21 cellular contexts compared by ENCODE assay signal in the genomic region with DNA sequence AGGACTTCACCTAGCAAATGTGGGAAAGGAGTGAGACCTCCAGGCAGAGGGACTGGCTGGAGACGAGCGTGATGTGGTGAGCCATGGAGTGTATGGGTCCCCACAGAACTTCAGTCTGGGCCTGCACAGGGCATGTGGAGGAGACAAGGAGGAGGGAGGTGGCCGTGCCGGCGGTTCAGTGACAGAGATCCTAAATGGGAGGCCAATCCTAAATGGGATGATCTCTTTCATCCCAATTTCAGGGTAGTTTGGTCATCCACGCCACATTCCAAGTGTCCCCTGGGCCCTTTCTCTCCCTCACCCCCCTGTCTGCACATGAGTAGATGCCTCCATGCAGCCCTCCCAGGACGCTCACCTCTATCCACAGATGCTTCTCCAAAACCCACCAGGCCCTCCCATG. TPM values are rescaled to one million over a fixed set of nuclear protein-coding genes. Genes with fewer than 3 reads are reported as not detected.
DNase-seq lines count a peak whose midpoint lies in the region; ATAC-seq, FAIRE-seq and TF ChIP-seq lines count a peak whose summit lies in the region.
"Had no signal": no experiment of that assay in that cellular context is flagged by ENCODE, and none has a peak within 500 bp of the region (broad histone marks: within the 10 kb centered on the region; RNA-seq: fewer than 3 reads in every experiment).

No MANE protein-coding gene starts in this region.

- DNase-seq in activated naive CD8-positive, alpha-beta T cell treated with anti-CD3 and anti-CD28 coated beads, Interleukin-2, amount 50 U/mL, for 24 hours = no peak
- no peak for DNase-seq in activated naive CD8-positive, alpha-beta T cell treated with anti-CD3 and anti-CD28 coated beads for 36 hours
- DNase-seq in body of pancreas (no peak), HepG2 (ENCODE audit: low spot score) (no peak), posterior vena cava (ENCODE audit: low spot score) (peak; percentile 76), COR-L47 (lab: John Stamatoyannopoulos, UW) (no peak), DMS153 (lab: John Stamatoyannopoulos, UW) (no peak), kidney glomerular epithelial cell (lab: John Stamatoyannopoulos, UW) (no peak)
- DNase-seq: AML-193; Calu3; CD8-positive, alpha-beta memory T cell; DMS 273 treated with DMSO at 0.1 percent for 48 hours; DMS79 treated with DMSO at 0.1 percent for 48 hours; EL; IMR-90 had no signal

- H3K4me3 Mint-ChIP-seq in activated naive CD8-positive, alpha-beta T cell treated with anti-CD3 and anti-CD28 coated beads, Interleukin-2, amount 50 U/mL, for 24 hours = no peak overlapping the region
- H3K4me3 Mint-ChIP-seq in activated naive CD8-positive, alpha-beta T cell treated with anti-CD3 and anti-CD28 coated beads for 36 hours = no peak overlapping the region
- H3K4me3 Mint-ChIP-seq: CD8-positive, alpha-beta memory T cell had no signal

- H2AFZ ChIP-seq in HepG2 (ENCODE audit: low read length) = no peak overlapping the region

- H3K27me3 Mint-ChIP-seq in activated naive CD8-positive, alpha-beta T cell treated with anti-CD3 and anti-CD28 coated beads, Interleukin-2, amount 50 U/mL, for 24 hours = no peaks in the 10 kb centered on the region
- peaks cover 5% of the 10 kb centered on the region for H3K27me3 Mint-ChIP-seq in activated naive CD8-positive, alpha-beta T cell treated with anti-CD3 and anti-CD28 coated beads for 36 hours

- peak; percentile 25 for ATAC-seq in activated naive CD8-positive, alpha-beta T cell treated with anti-CD3 and anti-CD28 coated beads, Interleukin-2, amount 50 U/mL, for 24 hours
- ATAC-seq in body of pancreas (no peak), HepG2 (peak; percentile 15)
- ATAC-seq: HCT116 had no signal

- H3K4me2 ChIP-seq in HepG2 (ENCODE audit: low read depth, low read length) = peak overlapping the region; percentile 75
- H3K4me2 ChIP-seq: BLaER1 had no signal

- H3K9me3 Mint-ChIP-seq in activated naive CD8-positive, alpha-beta T cell treated with anti-CD3 and anti-CD28 coated beads, Interleukin-2, amount 50 U/mL, for 24 hours = peaks cover 5% of the 10 kb centered on the region
- H3K9me3 Mint-ChIP-seq in activated naive CD8-positive, alpha-beta T cell treated with anti-CD3 and anti-CD28 coated beads for 36 hours = no peaks in the 10 kb centered on the region
- H3K9me3 Mint-ChIP-seq: CD8-positive, alpha-beta memory T cell had no signal

- no peak for FAIRE-seq in HepG2 (lab: Jason Lieb, UNC)
- FAIRE-seq: G401.6, GM12892, H54 had no signal

- in situ Hi-C loops in HepG2 (cut with HindIII; ENCODE audit: extremely low pct_ligation_motif_present, low pct_unique_long_range_greater_than_20kb) = no loop called here

- H3K27ac ChIP-seq in body of pancreas (peak overlapping the region in 3 of 4 donors; percentile 54 to 99 (median 59)), HepG2 (ENCODE audit: extremely low read length, insufficient read depth, low read length) (peak overlapping the region; percentile 86)
- H3K27ac ChIP-seq: 22Rv1, BLaER1 had no signal

- no peaks in the 10 kb centered on the region for H3K4me1 Mint-ChIP-seq in activated naive CD8-positive, alpha-beta T cell treated with anti-CD3 and anti-CD28 coated beads, Interleukin-2, amount 50 U/mL, for 24 hours
- H3K4me1 Mint-ChIP-seq in activated naive CD8-positive, alpha-beta T cell treated with anti-CD3 and anti-CD28 coated beads for 36 hours = no peaks in the 10 kb centered on the region
- H3K4me1 Mint-ChIP-seq: CD8-positive, alpha-beta memory T cell had no signal

- no peak for TF ChIP-seq CTCF in body of pancreas (IDR thresholded peaks at IDR 0.05)
- TF ChIP-seq CTCF in HepG2 (CRISPR knock-in tag; IDR thresholded peaks at IDR 0.05) = no peak

- H3K4me1 ChIP-seq in body of pancreas = peaks cover 69% of the 10 kb centered on the region
- H3K4me1 ChIP-seq in HepG2 (ENCODE audit: insufficient read depth, low read length) = peaks cover 74% of the 10 kb centered on the region
- H3K4me1 ChIP-seq: BLaER1 had no signal

- TF ChIP-seq POLR2A in body of pancreas (IDR thresholded peaks at IDR 0.05) (no peak), HepG2 (IDR thresholded peaks at IDR 0.05; ENCODE audit: insufficient read depth in 1 of 2, low read depth in 2 of 2, low read length in 2 of 2) (peak in 1 of 2 experiments; percentile 23; a peak in 1 of 4 replicates)

- POLR2A ChIA-PET in HepG2 (lab: Yijun Ruan, JAX) = interaction anchor here (0.8 to 15.7 kb wide), 16 partner anchors 9 to 207 kb away, joined by 3 to 638 read pairs (median 6); a partner anchor contains a TSS

- H3K79me2 ChIP-seq in HepG2 (ENCODE audit: insufficient read depth, low read length) = peaks cover 37% of the 10 kb centered on the region

- H3K9me3 ChIP-seq in body of pancreas (no peaks in the 10 kb centered on the region), HepG2 (ENCODE audit: low read length) (no peaks in the 10 kb centered on the region)
- H3K9me3 ChIP-seq: BLaER1 had no signal

- TSS peak; percentile 40 for BruUV-seq in HepG2 (replicated peaks; lab: Mats Ljungman, UMichigan)

- CTCF ChIA-PET in HepG2 (lab: Yijun Ruan, JAX; ENCODE audit: low intra/inter-chr PET ratio, low total read pairs) = no interaction called here

- H3K27me3 ChIP-seq in body of pancreas = no peaks in the 10 kb centered on the region
- no peaks in the 10 kb centered on the region for H3K27me3 ChIP-seq in HepG2 (ENCODE audit: control insufficient read depth in 1 of 2, insufficient read depth in 2 of 2, low read length in 2 of 2)
- H3K27me3 ChIP-seq: BLaER1 had no signal

- H3K36me3 Mint-ChIP-seq in activated naive CD8-positive, alpha-beta T cell treated with anti-CD3 and anti-CD28 coated beads, Interleukin-2, amount 50 U/mL, for 24 hours (ENCODE audit: low read depth) = no peaks in the 10 kb centered on the region
- H3K36me3 Mint-ChIP-seq in activated naive CD8-positive, alpha-beta T cell treated with anti-CD3 and anti-CD28 coated beads for 36 hours = no peaks in the 10 kb centered on the region
- H3K36me3 Mint-ChIP-seq: CD8-positive, alpha-beta memory T cell had no signal

- no peak overlapping the region for H3K4me3 ChIP-seq in body of pancreas
- peak overlapping the region in 2 of 3 experiments; percentile 25 to 54; a peak in 2 of 6 replicates for H3K4me3 ChIP-seq in HepG2 (replicated peaks in 1 of 3; ENCODE audit: insufficient read depth in 1 of 3, low read depth in 2 of 3, low read length in 3 of 3)
- H3K4me3 ChIP-seq: BLaER1 had no signal

- H3K27ac Mint-ChIP-seq in activated naive CD8-positive, alpha-beta T cell treated with anti-CD3 and anti-CD28 coated beads, Interleukin-2, amount 50 U/mL, for 24 hours = no peak overlapping the region
- H3K27ac Mint-ChIP-seq in activated naive CD8-positive, alpha-beta T cell treated with anti-CD3 and anti-CD28 coated beads for 36 hours = no peak overlapping the region
- H3K27ac Mint-ChIP-seq: CD8-positive, alpha-beta memory T cell had no signal

- no peaks in the 10 kb centered on the region for H4K20me1 ChIP-seq in HepG2 (ENCODE audit: insufficient read depth, low read length)
- H4K20me1 ChIP-seq: BLaER1 had no signal

- WGBS in body of pancreas, 2 donors = 96 to 97% methylated on average over 7 of the region's 7 CpGs
- WGBS in HepG2 (ENCODE audit: low lambda C conversion rate) = 66% methylated on average over 7 of the region's 7 CpGs

- TF ChIP-seq RAD21 in HepG2 (CRISPR knock-in tag; IDR thresholded peaks at IDR 0.05) = no peak

- TF ChIP-seq EP300 in HepG2 (IDR thresholded peaks at IDR 0.05; ENCODE audit: low read depth in 2 of 2, low read length in 2 of 2) (no peak), HepG2 (CRISPR knock-in tag; IDR thresholded peaks at IDR 0.05; ENCODE audit: borderline replicate concordance) (no peak)

- H3K36me3 ChIP-seq in body of pancreas (replicated peaks in 1 of 2; ENCODE audit: insufficient read depth in 1 of 2, low read depth in 2 of 2) (no peaks in the 10 kb centered on the region), HepG2 (replicated peaks in 1 of 2; ENCODE audit: control insufficient read depth in 1 of 2, insufficient read depth in 2 of 2, low read length in 2 of 2) (peaks cover 15 to 35% of the 10 kb centered on the region in 2 experiments)
- H3K36me3 ChIP-seq: BLaER1 had no signal

- H3K9ac ChIP-seq in HepG2 (ENCODE audit: insufficient read depth, low read depth, low read length) = peak overlapping the region; percentile 71
- H3K9ac ChIP-seq: BLaER1 had no signal

- intact Hi-C loops in body of pancreas (cut with DNase I) (no loop called here), HepG2 (cut with micrococcal nuclease; ENCODE audit: unreplicated experiment) (no loop called here), posterior vena cava (cut with DNase I) (no loop called here)

RNA-seq across cellular contexts. Expression of a gene that starts 13.2 kb away (rescaled TPM):
- total RNA-seq in activated naive CD8-positive, alpha-beta T cell treated with anti-CD3 and anti-CD28 coated beads for 36 hours = not detected
- 100 to 1,000 TPM in 1 of 2 donors, 10 to 100 TPM in 1; 76.0 to 101 TPM for total RNA-seq in body of pancreas
- 237 and 498 TPM in 2 replicates for total RNA-seq in HepG2 (2016; rRNA removed; fragmentation: Illumina TruSeq; extraction: Trizol)
- 71.6 and 82.2 TPM in 2 replicates for total RNA-seq in HepG2 (2016; cell fraction: cytosol; rRNA removed; fragmentation: Illumina TruSeq; extraction: Trizol; ENCODE audit: low read depth)
- total RNA-seq in HepG2 (2016; cell fraction: insoluble cytoplasmic fraction; rRNA removed; fragmentation: Illumina TruSeq; extraction: Trizol) = 219 and 507 TPM in 2 replicates
- total RNA-seq in HepG2 (2016; cell fraction: membrane; rRNA removed; fragmentation: Illumina TruSeq; extraction: Trizol) = 187 and 205 TPM in 2 replicates
- 372 and 429 TPM in 2 replicates for total RNA-seq in HepG2 (2016; cell fraction: nucleus; rRNA removed; fragmentation: Illumina TruSeq; extraction: Trizol)
- 449 and 569 TPM in 2 replicates for polyA plus RNA-seq in HepG2 (2011; rRNA removed)
- polyA plus RNA-seq in HepG2 (2011; cell fraction: cytosol; rRNA removed) = 331 and 435 TPM in 2 replicates
- polyA plus RNA-seq in HepG2 (2011; cell fraction: nucleus; rRNA removed) = 165 and 220 TPM in 2 replicates
- 423 and 569 TPM in 2 replicates for polyA plus RNA-seq in HepG2 (2012)
- 81.2 and 88.3 TPM in 2 replicates for polyA plus RNA-seq in HepG2 (2016; cell fraction: cytosol; fragmentation: Illumina TruSeq; extraction: Trizol; ENCODE audit: low read depth)
- polyA plus RNA-seq in HepG2 (2016; cell fraction: insoluble cytoplasmic fraction; fragmentation: Illumina TruSeq; extraction: Trizol; ENCODE audit: low read depth) = 241 and 254 TPM in 2 replicates
- 159 and 171 TPM in 2 replicates for polyA plus RNA-seq in HepG2 (2016; cell fraction: membrane; fragmentation: Illumina TruSeq; extraction: Trizol; ENCODE audit: low read depth)
- polyA plus RNA-seq in HepG2 (2016; cell fraction: nucleus; fragmentation: Illumina TruSeq; extraction: Trizol; ENCODE audit: insufficient read depth, low read depth) = 573 and 590 TPM in 2 replicates
- polyA minus RNA-seq in HepG2 (2011; rRNA and poly(A)+ RNA removed; ENCODE audit: low replicate concordance) = 0.30 and 414 TPM in 2 replicates
- polyA minus RNA-seq in HepG2 (2011; cell fraction: cytosol; rRNA and poly(A)+ RNA removed) = 176 and 231 TPM in 2 replicates
- polyA minus RNA-seq in HepG2 (2011; cell fraction: nucleus; rRNA and poly(A)+ RNA removed) = 87.0 and 105 TPM in 2 replicates
- total RNA-seq in posterior vena cava = 10 to 100 TPM in 1 of 2 donors, 1 to 10 TPM in 1; 5.2 to 13.6 TPM
- total RNA-seq: CD8-positive, alpha-beta memory T cell; IMR-90 had no signal
- polyA plus RNA-seq: CD8-positive, alpha-beta memory T cell; IMR-90 had no signal

RNA-seq across cellular contexts. Expression of a gene that starts 17.8 kb away (rescaled TPM):
- total RNA-seq in activated naive CD8-positive, alpha-beta T cell treated with anti-CD3 and anti-CD28 coated beads for 36 hours = not detected
- total RNA-seq in body of pancreas = 1,000 to 10,000 TPM in 1 of 2 donors, 100 to 1,000 TPM in 1; 396 to 1,783 TPM
- 433 and 825 TPM in 2 replicates for total RNA-seq in HepG2 (2016; rRNA removed; fragmentation: Illumina TruSeq; extraction: Trizol)
- total RNA-seq in HepG2 (2016; cell fraction: cytosol; rRNA removed; fragmentation: Illumina TruSeq; extraction: Trizol; ENCODE audit: low read depth) = 141 and 152 TPM in 2 replicates
- 426 and 840 TPM in 2 replicates for total RNA-seq in HepG2 (2016; cell fraction: insoluble cytoplasmic fraction; rRNA removed; fragmentation: Illumina TruSeq; extraction: Trizol)
- total RNA-seq in HepG2 (2016; cell fraction: membrane; rRNA removed; fragmentation: Illumina TruSeq; extraction: Trizol) = 232 and 248 TPM in 2 replicates
- 726 and 813 TPM in 2 replicates for total RNA-seq in HepG2 (2016; cell fraction: nucleus; rRNA removed; fragmentation: Illumina TruSeq; extraction: Trizol)
- 2,200 and 3,367 TPM in 2 replicates for polyA plus RNA-seq in HepG2 (2011; rRNA removed)
- polyA plus RNA-seq in HepG2 (2011; cell fraction: cytosol; rRNA removed) = 3,577 and 4,656 TPM in 2 replicates
- 1,545 and 2,325 TPM in 2 replicates for polyA plus RNA-seq in HepG2 (2011; cell fraction: nucleus; rRNA removed)
- 306 and 2,041 TPM in 2 replicates for polyA plus RNA-seq in HepG2 (2012)
- 168 and 171 TPM in 2 replicates for polyA plus RNA-seq in HepG2 (2016; cell fraction: cytosol; fragmentation: Illumina TruSeq; extraction: Trizol; ENCODE audit: low read depth)
- 463 and 467 TPM in 2 replicates for polyA plus RNA-seq in HepG2 (2016; cell fraction: insoluble cytoplasmic fraction; fragmentation: Illumina TruSeq; extraction: Trizol; ENCODE audit: low read depth)
- polyA plus RNA-seq in HepG2 (2016; cell fraction: membrane; fragmentation: Illumina TruSeq; extraction: Trizol; ENCODE audit: low read depth) = 216 and 234 TPM in 2 replicates
- 1,122 and 1,162 TPM in 2 replicates for polyA plus RNA-seq in HepG2 (2016; cell fraction: nucleus; fragmentation: Illumina TruSeq; extraction: Trizol; ENCODE audit: insufficient read depth, low read depth)
- 0.47 and 1,312 TPM in 2 replicates for polyA minus RNA-seq in HepG2 (2011; rRNA and poly(A)+ RNA removed; ENCODE audit: low replicate concordance)
- 680 and 1,323 TPM in 2 replicates for polyA minus RNA-seq in HepG2 (2011; cell fraction: cytosol; rRNA and poly(A)+ RNA removed)
- 461 and 851 TPM in 2 replicates for polyA minus RNA-seq in HepG2 (2011; cell fraction: nucleus; rRNA and poly(A)+ RNA removed)
- total RNA-seq in posterior vena cava = 100 to 1,000 TPM; 279 to 301 TPM
- total RNA-seq: CD8-positive, alpha-beta memory T cell had no signal
- polyA plus RNA-seq: CD8-positive, alpha-beta memory T cell had no signal

RNA-seq across cellular contexts. Expression of a gene that starts 33.2 kb away (rescaled TPM):
- total RNA-seq in activated naive CD8-positive, alpha-beta T cell treated with anti-CD3 and anti-CD28 coated beads for 36 hours = not detected
- total RNA-seq in body of pancreas (10 to 100 TPM; 42.8 to 57.6 TPM), HepG2 (2016; rRNA removed; fragmentation: Illumina TruSeq; extraction: Trizol) (17.2 and 39.1 TPM in 2 replicates), posterior vena cava (not detected)
- 5.1 and 5.2 TPM in 2 replicates for total RNA-seq in HepG2 (2016; cell fraction: cytosol; rRNA removed; fragmentation: Illumina TruSeq; extraction: Trizol; ENCODE audit: low read depth)
- 18.0 and 38.7 TPM in 2 replicates for total RNA-seq in HepG2 (2016; cell fraction: insoluble cytoplasmic fraction; rRNA removed; fragmentation: Illumina TruSeq; extraction: Trizol)
- 9.0 and 10.8 TPM in 2 replicates for total RNA-seq in HepG2 (2016; cell fraction: membrane; rRNA removed; fragmentation: Illumina TruSeq; extraction: Trizol)
- 31.1 and 34.0 TPM in 2 replicates for total RNA-seq in HepG2 (2016; cell fraction: nucleus; rRNA removed; fragmentation: Illumina TruSeq; extraction: Trizol)
- 57.8 and 82.7 TPM in 2 replicates for polyA plus RNA-seq in HepG2 (2011; rRNA removed)
- 51.9 and 68.1 TPM in 2 replicates for polyA plus RNA-seq in HepG2 (2011; cell fraction: cytosol; rRNA removed)
- polyA plus RNA-seq in HepG2 (2011; cell fraction: nucleus; rRNA removed) = 26.7 and 38.8 TPM in 2 replicates
- 39.8 and 51.8 TPM in 2 replicates for polyA plus RNA-seq in HepG2 (2012)
- polyA plus RNA-seq in HepG2 (2016; cell fraction: cytosol; fragmentation: Illumina TruSeq; extraction: Trizol; ENCODE audit: low read depth) = 4.5 and 5.5 TPM in 2 replicates
- polyA plus RNA-seq in HepG2 (2016; cell fraction: insoluble cytoplasmic fraction; fragmentation: Illumina TruSeq; extraction: Trizol; ENCODE audit: low read depth) = 17.2 and 17.4 TPM in 2 replicates
- polyA plus RNA-seq in HepG2 (2016; cell fraction: membrane; fragmentation: Illumina TruSeq; extraction: Trizol; ENCODE audit: low read depth) = 7.7 and 8.0 TPM in 2 replicates
- 48.5 and 50.8 TPM in 2 replicates for polyA plus RNA-seq in HepG2 (2016; cell fraction: nucleus; fragmentation: Illumina TruSeq; extraction: Trizol; ENCODE audit: insufficient read depth, low read depth)
- 48.7 TPM in 1 of 2 replicates, not detected in the other for polyA minus RNA-seq in HepG2 (2011; rRNA and poly(A)+ RNA removed; ENCODE audit: low replicate concordance)
- polyA minus RNA-seq in HepG2 (2011; cell fraction: cytosol; rRNA and poly(A)+ RNA removed) = 12.7 and 23.3 TPM in 2 replicates
- 13.5 and 19.5 TPM in 2 replicates for polyA minus RNA-seq in HepG2 (2011; cell fraction: nucleus; rRNA and poly(A)+ RNA removed)
- total RNA-seq: CD8-positive, alpha-beta memory T cell; IMR-90 had no signal
- polyA plus RNA-seq: CD8-positive, alpha-beta memory T cell; IMR-90 had no signal

Comparison
In these comparisons a context has a peak if more than half of its experiments do, and no peak if none do; other contexts are left out.
1. H3K4me3 ChIP-seq: peak in HepG2 (2 of 3); none in body of pancreas (0 of 2).
2. RNA of a gene that starts 13.2 kb away (total RNA-seq): 71.6 to 507 TPM in HepG2, 76.0 to 101 TPM in body of pancreas and 5.2 to 13.6 TPM in posterior vena cava; not detected in activated naive CD8-positive, alpha-beta T cell treated with anti-CD3 and anti-CD28 coated beads for 36 hours; every median in the first group is over 4 times any median in the second.
3. RNA of a gene that starts 17.8 kb away (total RNA-seq): 396 to 1,783 TPM in body of pancreas, 141 to 840 TPM in HepG2 and 279 to 301 TPM in posterior vena cava; not detected in activated naive CD8-positive, alpha-beta T cell treated with anti-CD3 and anti-CD28 coated beads for 36 hours; every median in the first group is over 100 times any median in the second.
4. RNA of a gene that starts 33.2 kb away (total RNA-seq): 42.8 to 57.6 TPM in body of pancreas and 5.1 to 39.1 TPM in HepG2; not detected in activated naive CD8-positive, alpha-beta T cell treated with anti-CD3 and anti-CD28 coated beads for 36 hours and not detected in posterior vena cava; every median in the first group is over 4 times any median in the second.